ENCODE assay signal across 19 cellular contexts in the genomic region with DNA sequence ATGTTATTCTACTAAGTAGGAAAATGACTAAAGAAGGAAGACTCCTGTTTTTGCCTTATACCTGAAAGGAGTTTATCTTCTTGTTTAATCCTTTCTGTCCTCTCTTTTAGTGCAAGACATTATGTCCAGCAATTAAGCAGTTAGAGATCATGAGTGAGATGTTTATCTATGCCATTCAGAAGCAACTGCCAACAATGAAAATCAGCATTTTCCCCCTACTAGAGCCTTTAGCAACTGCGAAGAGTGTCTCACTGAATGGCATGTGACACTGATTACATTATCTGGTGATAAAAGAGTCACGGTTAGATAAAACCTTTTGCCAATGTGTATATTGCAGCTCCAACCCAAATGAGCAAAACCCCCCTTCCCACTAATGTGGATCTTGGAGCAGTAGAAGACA.
"Had no signal": no experiment of that assay in that cellular context is flagged by ENCODE, and none has a peak within 500 bp of the region (broad histone marks: within the 10 kb centered on the region; RNA-seq: fewer than 3 reads in every experiment).

No MANE protein-coding gene starts in this region.

- H3K79me2 ChIP-seq: parathyroid adenoma had no signal

- H3K4me1 Mint-ChIP-seq: central memory CD8-positive, alpha-beta T cell; stimulated activated naive CD8-positive, alpha-beta T cell treated with anti-CD3 and anti-CD28 coated beads, Interleukin-15, amount 100 ng/mL, for 72 hours had no signal

- H3K36me3 Mint-ChIP-seq: activated CD4-positive, alpha-beta memory T cell treated with anti-CD3 and anti-CD28 coated beads for 36 hours; activated naive CD4-positive, alpha-beta T cell treated with anti-CD3 and anti-CD28 coated beads, Interleukin-2, amount 50 U/mL, for 72 hours; brain had no signal

- H2AFZ ChIP-seq: parathyroid adenoma had no signal

- H3K27ac Mint-ChIP-seq: activated CD4-positive, alpha-beta memory T cell treated with anti-CD3 and anti-CD28 coated beads for 36 hours; activated naive CD4-positive, alpha-beta T cell treated with anti-CD3 and anti-CD28 coated beads, Interleukin-2, amount 50 U/mL, for 72 hours; stimulated activated naive CD8-positive, alpha-beta T cell treated with anti-CD3 and anti-CD28 coated beads, Interleukin-15, amount 100 ng/mL, for 72 hours had no signal

- H3K4me3 ChIP-seq: gastroesophageal sphincter, thoracic aorta had no signal

- H3K27me3 Mint-ChIP-seq: activated CD4-positive, alpha-beta memory T cell treated with anti-CD3 and anti-CD28 coated beads for 36 hours; central memory CD8-positive, alpha-beta T cell; stimulated activated naive CD8-positive, alpha-beta T cell treated with anti-CD3 and anti-CD28 coated beads, Interleukin-15, amount 100 ng/mL, for 72 hours had no signal

- ATAC-seq: activated naive CD4-positive, alpha-beta T cell treated with anti-CD3 and anti-CD28 coated beads, Interleukin-2, amount 50 U/mL, for 72 hours; activated T-cell treated with anti-CD3 and anti-CD28 coated beads, Interleukin-2, amount 50 U/mL, for 4 hours; gastroesophageal sphincter; left ventricle myocardium superior; stimulated activated naive CD8-positive, alpha-beta T cell treated with anti-CD3 and anti-CD28 coated beads, Interleukin-15, amount 100 ng/mL, for 72 hours had no signal

- DNase-seq: activated CD4-positive, alpha-beta memory T cell treated with anti-CD3 and anti-CD28 coated beads for 36 hours; activated effector memory CD4-positive, alpha-beta T cell treated with anti-CD3 and anti-CD28 coated beads, Interleukin-2, amount 50 U/mL, for 16 hours; activated T-cell treated with anti-CD3 and anti-CD28 coated beads, Interleukin-2, amount 50 U/mL, for 4 hours; amniotic stem cell; cortex of kidney; effector CD8-positive, alpha-beta T cell; left ventricle myocardium superior; mesenchymal stem cell; stimulated activated CD4-positive, alpha-beta T cell treated with anti-CD3 and anti-CD28 coated beads, Interleukin-15, amount 100 ng/mL, for 24 hours; stimulated activated CD4-positive, alpha-beta T cell treated with anti-CD3 and anti-CD28 coated beads, Interleukin-4, amount 100 ng/mL, for 24 hours; stimulated activated naive CD8-positive, alpha-beta T cell treated with anti-CD3 and anti-CD28 coated beads, Interleukin-15, amount 100 ng/mL, for 72 hours had no signal

- H3K9ac ChIP-seq: parathyroid adenoma had no signal

- H3K27ac ChIP-seq: epithelial cell of prostate, gastroesophageal sphincter, parathyroid adenoma, thoracic aorta had no signal

- H3K9me3 ChIP-seq: gastroesophageal sphincter, thoracic aorta had no signal

- H3K36me3 ChIP-seq: gastroesophageal sphincter, thoracic aorta had no signal

- H3K27me3 ChIP-seq: gastroesophageal sphincter had no signal

- H3K4me3 Mint-ChIP-seq: activated CD4-positive, alpha-beta memory T cell treated with anti-CD3 and anti-CD28 coated beads for 36 hours; activated T-cell treated with anti-CD3 and anti-CD28 coated beads, Interleukin-2, amount 50 U/mL, for 4 hours; brain; central memory CD8-positive, alpha-beta T cell; neural crest cell; stimulated activated naive CD8-positive, alpha-beta T cell treated with anti-CD3 and anti-CD28 coated beads, Interleukin-15, amount 100 ng/mL, for 72 hours had no signal

- H3K9me3 Mint-ChIP-seq: activated CD4-positive, alpha-beta memory T cell treated with anti-CD3 and anti-CD28 coated beads for 36 hours; activated T-cell treated with anti-CD3 and anti-CD28 coated beads, Interleukin-2, amount 50 U/mL, for 4 hours; central memory CD8-positive, alpha-beta T cell; stimulated activated naive CD8-positive, alpha-beta T cell treated with anti-CD3 and anti-CD28 coated beads, Interleukin-15, amount 100 ng/mL, for 72 hours had no signal
